ENCODE assay signal across 8 cellular contexts in the genomic region with DNA sequence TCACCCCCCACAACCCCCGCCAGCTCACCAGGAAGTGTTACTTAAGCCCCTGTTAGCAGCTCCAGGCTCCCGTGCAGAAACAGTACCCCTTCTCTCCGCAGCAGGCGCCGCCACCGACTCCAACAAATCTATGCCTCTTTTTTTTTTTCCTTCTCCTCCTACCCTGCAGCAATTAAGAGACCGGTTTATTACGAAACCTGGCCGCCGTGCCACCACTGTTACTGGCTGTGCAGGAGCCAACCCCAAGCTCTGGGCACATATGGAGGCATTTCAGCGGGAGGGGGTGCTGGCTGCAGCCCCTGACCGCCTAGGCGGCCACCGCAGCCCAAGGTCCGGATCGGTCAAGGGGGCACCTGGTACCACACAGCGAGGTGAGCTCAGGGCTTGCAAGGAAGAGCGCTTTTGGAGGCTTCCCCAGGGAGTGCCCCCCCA. TPM values are rescaled to one million over a fixed set of nuclear protein-coding genes. Genes with fewer than 3 reads are reported as not detected.
DNase-seq lines count a peak whose midpoint lies in the region; ATAC-seq, FAIRE-seq and TF ChIP-seq lines count a peak whose summit lies in the region.

No MANE protein-coding gene starts in this region.

- TF ChIP-seq EP300 in gastroesophageal sphincter (IDR thresholded peaks at IDR 0.05) = no peak

- DNase-seq in GM12891 (ENCODE audit: insufficient read length, low spot score) (no peak), NOMO-1 (lab: John Stamatoyannopoulos, UW; ENCODE audit: unreplicated experiment in 2 of 2) (peak; percentile 92 to 93), omental fat pad (ENCODE audit: low spot score) (peak; percentile 55), GM19240 (ENCODE audit: insufficient read length, low spot score) (no peak), NCI-H1092 (lab: John Stamatoyannopoulos, UW) (no peak)
- peak; percentile 78 for DNase-seq in activated effector memory CD4-positive, alpha-beta T cell treated with anti-CD3 and anti-CD28 coated beads, Interleukin-2, amount 50 U/mL, for 16 hours

- FAIRE-seq in GM12891 (lab: Jason Lieb, UNC) = peak; percentile 5

- peaks cover 0 to 11% of the 10 kb centered on the region in 2 donors for H3K36me3 ChIP-seq in gastroesophageal sphincter

- H3K27me3 ChIP-seq in gastroesophageal sphincter = no peaks in the 10 kb centered on the region

- H3K4me3 ChIP-seq in gastroesophageal sphincter = peak overlapping the region; percentile 83 to 92

- WGBS in gastroesophageal sphincter (ENCODE audit: low coverage in 1 of 2), 2 donors = 6 to 9% methylated on average over 6 of the region's 18 CpGs

- ATAC-seq in gastroesophageal sphincter (peak; percentile 6), omental fat pad (ENCODE audit: low FRiP score) (peak; percentile 2), GM21825 (IDR thresholded peaks at IDR 0.05; ENCODE audit: unreplicated experiment) (no peak)

- TF ChIP-seq CTCF in gastroesophageal sphincter (IDR thresholded peaks at IDR 0.05) (peak in 3 of 4 experiments; percentile 30 to 50 (median 46)), omental fat pad (IDR thresholded peaks at IDR 0.05) (no peak)

- peak; percentile 92 for TF ChIP-seq POLR2A in GM12891 (IDR thresholded peaks at IDR 0.05; ENCODE audit: low read depth, low read length)
- peak; percentile 9 to 35 for TF ChIP-seq POLR2A in gastroesophageal sphincter (IDR thresholded peaks at IDR 0.05)

- H3K9me3 ChIP-seq in gastroesophageal sphincter = peaks cover 0 to 9% (median 0%) of the 10 kb centered on the region in 3 donors

- H3K4me1 ChIP-seq in gastroesophageal sphincter = peaks cover 0 to 42% (median 6%) of the 10 kb centered on the region in 3 donors

- peak overlapping the region; percentile 86 to 94 (median 92) for H3K27ac ChIP-seq in gastroesophageal sphincter

TF ChIP-seq in GM12891, 5 proteins besides CTCF, POLR2A, EP300 and RAD21:
- TF ChIP-seq POU2F2 (IDR thresholded peaks at IDR 0.05; ENCODE audit: low read depth, low read length) (peak; percentile 91), POLR2AphosphoS5 (IDR thresholded peaks at IDR 0.05; ENCODE audit: low read depth, low read length) (peak; percentile 84), SPI1 (IDR thresholded peaks at IDR 0.05; ENCODE audit: low read depth, low read length) (no peak), TAF1 (IDR thresholded peaks at IDR 0.05; ENCODE audit: low read depth, low read length) (peak; percentile 36; the same call in 1 of the 2 replicates), PAX5 (IDR thresholded peaks at IDR 0.05; ENCODE audit: insufficient read depth, low read length, severe bottlenecking) (no peak)

RNA-seq across cellular contexts. Expression of a gene that starts 2.4 kb away (rescaled TPM):
- polyA plus RNA-seq in GM12891 (2012; ENCODE audit: low read depth, missing spikeins) = 138 TPM
- 100 to 1,000 TPM in 1 of 4 donors, 10 to 100 TPM in 3; 69.9 to 374 (median 88.7) TPM for total RNA-seq in gastroesophageal sphincter
- 100 to 1,000 TPM; 120 to 726 (median 425) TPM for total RNA-seq in omental fat pad

RNA-seq across cellular contexts. Expression of a gene that starts 21.6 kb away (rescaled TPM):
- 43.5 TPM for polyA plus RNA-seq in GM12891 (2012; ENCODE audit: low read depth, missing spikeins)
- total RNA-seq in gastroesophageal sphincter (10 to 100 TPM; 17.4 to 41.5 (median 26.8) TPM), omental fat pad (10 to 100 TPM; 14.1 to 37.5 (median 23.0) TPM)

RNA-seq across cellular contexts. Expression of a gene that starts 51.0 kb away (rescaled TPM):
- 60.4 TPM for polyA plus RNA-seq in GM12891 (2012; ENCODE audit: low read depth, missing spikeins)
- total RNA-seq in gastroesophageal sphincter (10 to 100 TPM; 22.9 to 32.2 (median 27.3) TPM), omental fat pad (10 to 100 TPM; 28.8 to 43.6 (median 41.1) TPM)

Comparison
In these comparisons a context has a peak if more than half of its experiments do, and no peak if none do; other contexts are left out.
1. DNase-seq: peak in NOMO-1 (2 of 2), activated effector memory CD4-positive, alpha-beta T cell treated with anti-CD3 and anti-CD28 coated beads, Interleukin-2, amount 50 U/mL, for 16 hours (single experiment) and omental fat pad (single experiment); none in GM12891 (single experiment), GM19240 (single experiment) and NCI-H1092 (single experiment).
2. CTCF ChIP-seq: peak in gastroesophageal sphincter (3 of 4); none in omental fat pad (0 of 3).